In the genomic region with DNA sequence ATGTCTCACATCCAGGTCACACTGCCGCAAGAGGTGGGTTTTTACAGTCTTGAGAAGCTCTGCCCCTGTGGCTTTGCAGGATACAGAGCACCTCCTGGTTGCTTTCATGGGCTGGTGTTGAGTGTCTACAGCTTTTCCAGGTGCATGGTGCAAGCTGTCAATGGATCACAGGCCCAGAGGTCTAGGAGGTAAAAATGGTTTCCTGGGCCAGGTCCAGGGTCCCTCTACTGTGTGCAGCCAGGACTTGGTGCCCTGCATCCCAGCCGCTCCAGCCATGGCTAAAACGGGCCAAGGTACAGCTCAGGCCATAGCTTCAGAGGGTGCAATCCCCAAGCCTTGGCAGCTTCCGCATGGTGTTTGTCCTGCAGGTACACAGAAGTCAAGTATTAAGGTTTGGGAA, we compare ENCODE assay signal across 39 cellular contexts.
"Had no signal": no experiment of that assay in that cellular context is flagged by ENCODE, and none has a peak within 500 bp of the region (broad histone marks: within the 10 kb centered on the region; RNA-seq: fewer than 3 reads in every experiment).

No MANE protein-coding gene starts in this region.

- H3K4me1 Mint-ChIP-seq: activated naive CD4-positive, alpha-beta T cell treated with anti-CD3 and anti-CD28 coated beads, Interleukin-2, amount 10 ng/mL, durations not matched to agents 7 days and 5 days; activated naive CD4-positive, alpha-beta T cell treated with anti-CD3 and anti-CD28 coated beads, Interleukin-2, amount 50 U/mL, for 24 hours; activated naive CD8-positive, alpha-beta T cell treated with anti-CD3 and anti-CD28 coated beads for 36 hours; activated naive CD8-positive, alpha-beta T cell treated with anti-CD3 and anti-CD28 coated beads, Interleukin-2, amount 10 ng/mL, durations not matched to agents 7 days and 5 days; activated naive CD8-positive, alpha-beta T cell treated with anti-CD3 and anti-CD28 coated beads, Interleukin-2, amount 50 U/mL, for 24 hours; activated T-helper 17 cell treated with anti-CD3 and anti-CD28 coated beads, Interleukin-2, amount 50 U/mL, for 72 hours; brain; central memory CD8-positive, alpha-beta T cell had no signal

- H3K27ac Mint-ChIP-seq: activated naive CD4-positive, alpha-beta T cell treated with anti-CD3 and anti-CD28 coated beads for 36 hours; activated naive CD4-positive, alpha-beta T cell treated with anti-CD3 and anti-CD28 coated beads, Interleukin-2, amount 10 ng/mL, durations not matched to agents 7 days and 5 days; activated naive CD4-positive, alpha-beta T cell treated with anti-CD3 and anti-CD28 coated beads, Interleukin-2, amount 50 U/mL, for 24 hours; activated naive CD4-positive, alpha-beta T cell treated with anti-CD3 and anti-CD28 coated beads, Interleukin-2, amount 50 U/mL, for 72 hours; activated naive CD8-positive, alpha-beta T cell; activated naive CD8-positive, alpha-beta T cell treated with anti-CD3 and anti-CD28 coated beads for 36 hours; activated naive CD8-positive, alpha-beta T cell treated with anti-CD3 and anti-CD28 coated beads, Interleukin-2, amount 10 ng/mL, durations not matched to agents 7 days and 5 days; activated naive CD8-positive, alpha-beta T cell treated with anti-CD3 and anti-CD28 coated beads, Interleukin-2, amount 50 U/mL, for 24 hours; activated T-cell treated with anti-CD3 and anti-CD28 coated beads, Interleukin-2, amount 50 U/mL, for 24 hours; activated T-cell treated with anti-CD3 and anti-CD28 coated beads, Interleukin-2, amount 50 U/mL, for 72 hours; activated T-helper 1 cell treated with anti-CD3 and anti-CD28 coated beads, Interleukin-12 subunit alpha, Interleukin-12 subunit beta, Interleukin-2, Interleukin-4 antibody, amounts not matched to agents 30 ng/mL and 10 ng/mL and 1 ng/mL, durations not matched to agents 14 hours and 24 hours and 36 hours; activated T-helper 17 cell treated with anti-CD3 and anti-CD28 coated beads, Interleukin-2, amount 50 U/mL, for 72 hours; activated T-helper 2 cell treated with anti-CD3 and anti-CD28 coated beads, Interferon-gamma antibody, Interleukin-2, Interleukin-4, amounts not matched to agents 10 μg/mL and 5 μg/mL and 100 μg/mL, durations not matched to agents 14 hours and 24 hours and 36 hours; brain had no signal

- H3K27me3 Mint-ChIP-seq: activated naive CD4-positive, alpha-beta T cell treated with anti-CD3 and anti-CD28 coated beads, Interleukin-2, amount 10 ng/mL, durations not matched to agents 7 days and 5 days; activated naive CD4-positive, alpha-beta T cell treated with anti-CD3 and anti-CD28 coated beads, Interleukin-2, amount 50 U/mL, for 24 hours; activated naive CD8-positive, alpha-beta T cell; activated naive CD8-positive, alpha-beta T cell treated with anti-CD3 and anti-CD28 coated beads for 36 hours; activated naive CD8-positive, alpha-beta T cell treated with anti-CD3 and anti-CD28 coated beads, Interleukin-2, amount 10 ng/mL, durations not matched to agents 7 days and 5 days; activated naive CD8-positive, alpha-beta T cell treated with anti-CD3 and anti-CD28 coated beads, Interleukin-2, amount 50 U/mL, for 24 hours; activated T-cell treated with anti-CD3 and anti-CD28 coated beads, Interleukin-2, amount 50 U/mL, for 24 hours; activated T-helper 17 cell treated with anti-CD3 and anti-CD28 coated beads, Interleukin-2, amount 50 U/mL, for 72 hours; brain; central memory CD8-positive, alpha-beta T cell had no signal

- H3K36me3 Mint-ChIP-seq: activated naive CD4-positive, alpha-beta T cell treated with anti-CD3 and anti-CD28 coated beads, Interleukin-2, amount 10 ng/mL, durations not matched to agents 7 days and 5 days; activated naive CD4-positive, alpha-beta T cell treated with anti-CD3 and anti-CD28 coated beads, Interleukin-2, amount 50 U/mL, for 24 hours; activated naive CD8-positive, alpha-beta T cell; activated naive CD8-positive, alpha-beta T cell treated with anti-CD3 and anti-CD28 coated beads for 36 hours; activated naive CD8-positive, alpha-beta T cell treated with anti-CD3 and anti-CD28 coated beads, Interleukin-2, amount 10 ng/mL, durations not matched to agents 7 days and 5 days had no signal

- H3K4me3 Mint-ChIP-seq: activated naive CD4-positive, alpha-beta T cell treated with anti-CD3 and anti-CD28 coated beads for 36 hours; activated naive CD4-positive, alpha-beta T cell treated with anti-CD3 and anti-CD28 coated beads, Interleukin-2, amount 10 ng/mL, durations not matched to agents 7 days and 5 days; activated naive CD4-positive, alpha-beta T cell treated with anti-CD3 and anti-CD28 coated beads, Interleukin-2, amount 50 U/mL, for 24 hours; activated naive CD8-positive, alpha-beta T cell; activated naive CD8-positive, alpha-beta T cell treated with anti-CD3 and anti-CD28 coated beads for 36 hours; activated naive CD8-positive, alpha-beta T cell treated with anti-CD3 and anti-CD28 coated beads, Interleukin-2, amount 10 ng/mL, durations not matched to agents 7 days and 5 days; activated naive CD8-positive, alpha-beta T cell treated with anti-CD3 and anti-CD28 coated beads, Interleukin-2, amount 50 U/mL, for 24 hours; activated T-cell treated with anti-CD3 and anti-CD28 coated beads, Interleukin-2, amount 50 U/mL, for 24 hours; activated T-cell treated with anti-CD3 and anti-CD28 coated beads, Interleukin-2, amount 50 U/mL, for 4 hours; activated T-cell treated with anti-CD3 and anti-CD28 coated beads, Interleukin-2, amount 50 U/mL, for 72 hours; activated T-helper 1 cell treated with anti-CD3 and anti-CD28 coated beads, Interleukin-12 subunit alpha, Interleukin-12 subunit beta, Interleukin-2, Interleukin-4 antibody, amounts not matched to agents 30 ng/mL and 10 ng/mL and 1 ng/mL, durations not matched to agents 14 hours and 24 hours and 36 hours; activated T-helper 17 cell treated with anti-CD3 and anti-CD28 coated beads, Interleukin-2, amount 50 U/mL, for 72 hours; brain; central memory CD8-positive, alpha-beta T cell had no signal

- H3K27ac ChIP-seq: adrenal gland, ascending aorta, body of pancreas, brain microvascular endothelial cell, breast epithelium, cardiac muscle cell had no signal

- H3K4me3 ChIP-seq: adrenal gland, ascending aorta, body of pancreas, breast epithelium, cardiac muscle cell had no signal

- DNase-seq: activated effector memory CD4-positive, alpha-beta T cell treated with anti-CD3 and anti-CD28 coated beads, Interleukin-2, amount 50 U/mL, for 16 hours; activated gamma-delta T cell; activated gamma-delta T cell treated with Interleukin-2 at 50 U/mL for 16 hours; activated naive CD4-positive, alpha-beta T cell; activated naive CD4-positive, alpha-beta T cell treated with anti-CD3 and anti-CD28 coated beads for 36 hours; activated naive CD4-positive, alpha-beta T cell treated with anti-CD3 and anti-CD28 coated beads, Interleukin-2, amount 10 ng/mL, durations not matched to agents 7 days and 5 days; activated naive CD4-positive, alpha-beta T cell treated with anti-CD3 and anti-CD28 coated beads, Interleukin-2, amount 50 U/mL, for 16 hours; activated naive CD4-positive, alpha-beta T cell treated with Interleukin-2 at 50 U/mL for 16 hours; activated naive CD8-positive, alpha-beta T cell treated with anti-CD3 and anti-CD28 coated beads for 36 hours; activated naive CD8-positive, alpha-beta T cell treated with anti-CD3 and anti-CD28 coated beads, Interleukin-2, amount 10 ng/mL, durations not matched to agents 7 days and 5 days; activated naive CD8-positive, alpha-beta T cell treated with anti-CD3 and anti-CD28 coated beads, Interleukin-2, amount 50 U/mL, for 24 hours; activated T-cell treated with anti-CD3 and anti-CD28 coated beads, Interleukin-2, amount 50 U/mL, for 1 hour; activated T-cell treated with anti-CD3 and anti-CD28 coated beads, Interleukin-2, amount 50 U/mL, for 24 hours; activated T-cell treated with anti-CD3 and anti-CD28 coated beads, Interleukin-2, amount 50 U/mL, for 4 hours; activated T-cell treated with anti-CD3 and anti-CD28 coated beads, Interleukin-2, amount 50 U/mL, for 48 hours; activated T-cell treated with anti-CD3 and anti-CD28 coated beads, Interleukin-2, amount 50 U/mL, for 72 hours; adrenal gland; amniotic stem cell; amygdala; anterior cingulate cortex; aorta; body of pancreas; brain microvascular endothelial cell; caudate nucleus; central memory CD4-positive, alpha-beta T cell; cerebellar nuclear complex had no signal

- FAIRE-seq: astrocyte, bronchial epithelial cell had no signal

- H3K4me1 ChIP-seq: adrenal gland, ascending aorta, body of pancreas, breast epithelium had no signal

- H3K27me3 ChIP-seq: adrenal gland, ascending aorta, body of pancreas, brain microvascular endothelial cell, breast epithelium, cardiac muscle cell had no signal

- ATAC-seq: activated naive CD4-positive, alpha-beta T cell treated with anti-CD3 and anti-CD28 coated beads, Interleukin-2, amount 50 U/mL, for 72 hours; activated naive CD8-positive, alpha-beta T cell treated with anti-CD3 and anti-CD28 coated beads, Interleukin-2, amount 50 U/mL, for 24 hours; activated T-cell treated with anti-CD3 and anti-CD28 coated beads, Interleukin-2, amount 50 U/mL, for 4 hours; activated T-cell treated with anti-CD3 and anti-CD28 coated beads, Interleukin-2, amount 50 U/mL, for 72 hours; activated T-helper 17 cell treated with anti-CD3 and anti-CD28 coated beads, Interleukin-2, amount 50 U/mL, for 72 hours; body of pancreas had no signal

- H3K36me3 ChIP-seq: adrenal gland, ascending aorta, brain microvascular endothelial cell, breast epithelium, cardiac muscle cell had no signal
